1 cellular context compared by ENCODE assay signal in genomic region chr19:16627194-16627927, GRCh38.
TF ChIP-seq lines count a peak whose summit lies in the region.

No MANE protein-coding gene starts in this region.

TF ChIP-seq in K562, 482 proteins besides CTCF, POLR2A, EP300 and RAD21 (continued from another document and continues in another):
- TF ChIP-seq HOMEZ (CRISPR knock-in tag; IDR thresholded peaks at IDR 0.05) (no peak), PHF8 (IDR thresholded peaks at IDR 0.05; ENCODE audit: borderline replicate concordance, low read length) (peak; percentile 93), ZFP30 (CRISPR knock-in tag; IDR thresholded peaks at IDR 0.05; ENCODE audit: borderline replicate concordance) (no peak), ZC3H8 (IDR thresholded peaks at IDR 0.05) (no peak), ZNF354B (CRISPR knock-in tag; IDR thresholded peaks at IDR 0.05) (no peak), NEUROD1 (IDR thresholded peaks at IDR 0.05; ENCODE audit: borderline replicate concordance, low read depth, low read length, partially characterized antibody) (no peak), SMAD2 (IDR thresholded peaks at IDR 0.05; ENCODE audit: low read depth, low read length) (no peak), MAFF (IDR thresholded peaks at IDR 0.05; ENCODE audit: low read length) (no peak), MNT (conservative IDR thresholded peaks at IDR 0.05) (no peak), ELK1 (CRISPR knock-in tag; IDR thresholded peaks at IDR 0.05) (no peak), ZNF124 (CRISPR knock-in tag; IDR thresholded peaks at IDR 0.05) (no peak), RBM22 (IDR thresholded peaks at IDR 0.05; ENCODE audit: low read depth, low read length, poor library complexity, severe bottlenecking) (no peak), SETDB1 (IDR thresholded peaks at IDR 0.05; ENCODE audit: low read length) (no peak), HINFP (tag; conservative IDR thresholded peaks at IDR 0.05; ENCODE audit: low read depth) (no peak), FOXA3 (CRISPR knock-in tag; conservative IDR thresholded peaks at IDR 0.05 in 1 of 2, IDR thresholded peaks at IDR 0.05 in 1 of 2) (no peak), ZNF449 (CRISPR knock-in tag; IDR thresholded peaks at IDR 0.05) (no peak), ZNF318 (IDR thresholded peaks at IDR 0.05; ENCODE audit: borderline replicate concordance in 1 of 2, low read depth in 1 of 2) (no peak), ZNF175 (CRISPR knock-in tag; IDR thresholded peaks at IDR 0.05; ENCODE audit: low read depth) (no peak), KDM4B (IDR thresholded peaks at IDR 0.05; ENCODE audit: borderline replicate concordance in 2 of 2, low read depth in 1 of 2) (no peak), EHMT2 (IDR thresholded peaks at IDR 0.05) (no peak), MLLT1 (IDR thresholded peaks at IDR 0.05) (peak in 1 of 2 experiments; percentile 40; a peak in 1 of 4 replicates), HNRNPK (IDR thresholded peaks at IDR 0.05; ENCODE audit: low read depth, low read length, poor library complexity, severe bottlenecking) (no peak), SMARCC2 (IDR thresholded peaks at IDR 0.05; ENCODE audit: low read depth) (no peak), CREBBP (IDR thresholded peaks at IDR 0.05; ENCODE audit: low read depth, low read length) (no peak), BCL6 (CRISPR knock-in tag; IDR thresholded peaks at IDR 0.05) (no peak), ZFP91 (CRISPR knock-in tag; IDR thresholded peaks at IDR 0.05) (no peak), THRB (CRISPR knock-in tag; conservative IDR thresholded peaks at IDR 0.05) (no peak), ZMIZ1 (IDR thresholded peaks at IDR 0.05; ENCODE audit: low read depth in 2 of 2, low read length in 2 of 2) (no peak), CSDE1 (IDR thresholded peaks at IDR 0.05) (no peak), KAT7 (CRISPR knock-in tag; IDR thresholded peaks at IDR 0.05; ENCODE audit: borderline replicate concordance) (no peak), ZNF695 (CRISPR knock-in tag; IDR thresholded peaks at IDR 0.05) (no peak), ARNT (IDR thresholded peaks at IDR 0.05) (no peak), PCBP1 (IDR thresholded peaks at IDR 0.05; ENCODE audit: low read depth, low read length, poor library complexity, severe bottlenecking) (peak; percentile 63), DPF2 (IDR thresholded peaks at IDR 0.05) (no peak)
